Comparison of ENCODE assay signal across 22 cellular contexts in the genomic region with DNA sequence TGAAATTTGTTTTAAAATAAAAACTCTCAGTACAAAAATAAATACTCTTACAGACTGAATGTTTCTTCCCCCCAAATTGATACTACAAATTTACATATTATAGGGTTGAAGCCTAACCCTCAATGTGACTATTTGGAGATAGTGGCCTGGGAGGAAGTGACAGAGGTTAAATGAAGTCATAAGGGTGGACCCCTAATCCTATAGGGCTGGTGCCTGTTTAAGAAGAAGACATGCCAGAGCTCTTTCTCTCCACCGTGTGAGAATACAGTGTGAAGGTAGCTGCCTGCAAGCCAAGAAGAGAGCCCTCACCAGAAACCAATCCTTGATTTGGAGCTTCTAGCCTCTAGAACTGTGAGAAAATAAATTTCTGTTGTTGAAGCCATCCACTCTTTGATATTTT.
"Had no signal": no experiment of that assay in that cellular context is flagged by ENCODE, and none has a peak within 500 bp of the region (broad histone marks: within the 10 kb centered on the region; RNA-seq: fewer than 3 reads in every experiment).

No MANE protein-coding gene starts in this region.

- H3K27ac ChIP-seq: neutrophil, ovary, psoas muscle, right atrium auricular region, thyroid gland, upper lobe of right lung, VCaP had no signal

- H3K27me3 ChIP-seq: neutrophil, ovary, right atrium auricular region, thyroid gland, upper lobe of right lung had no signal

- DNase-seq: activated CD4-positive, alpha-beta T cell treated with anti-CD3 and anti-CD28 coated beads, Interleukin-2, amount 50 U/mL, for 1 hour; activated CD4-positive, CD25-positive, alpha-beta regulatory T cell treated with anti-CD3 and anti-CD28 coated beads, Interleukin-2, amount 50 U/mL, for 72 hours; activated CD8-positive, alpha-beta T cell treated with anti-CD3 and anti-CD28 coated beads, Interleukin-2, amount 10 ng/mL, durations not matched to agents 7 days and 5 days; activated gamma-delta T cell; activated naive CD4-positive, alpha-beta T cell treated with anti-CD3 and anti-CD28 coated beads, Interleukin-2, amount 50 U/mL, for 16 hours; activated naive CD8-positive, alpha-beta T cell treated with anti-CD3 and anti-CD28 coated beads, Interleukin-2, amount 50 U/mL, for 24 hours; cortex of kidney; foreskin melanocyte; left ventricle myocardium superior; mammary epithelial cell; ovary; psoas muscle; stimulated activated CD4-positive, alpha-beta T cell treated with anti-CD3 and anti-CD28 coated beads, Interleukin-12 subunit alpha, Interleukin-12 subunit beta, amount 100 ng/mL, for 4 hours; stimulated activated CD4-positive, alpha-beta T cell treated with anti-CD3 and anti-CD28 coated beads, Interleukin-4, amount 100 ng/mL, for 4 hours; substantia nigra; T-cell; thyroid gland; upper lobe of right lung had no signal

- H3K36me3 ChIP-seq: neutrophil, ovary, right atrium auricular region, thyroid gland, upper lobe of right lung had no signal

- H3K9me3 ChIP-seq: neutrophil, ovary, psoas muscle, right atrium auricular region, thyroid gland, upper lobe of right lung had no signal

- ATAC-seq: activated CD8-positive, alpha-beta T cell treated with anti-CD3 and anti-CD28 coated beads, Interleukin-2, amount 10 ng/mL, durations not matched to agents 7 days and 5 days; activated naive CD8-positive, alpha-beta T cell treated with anti-CD3 and anti-CD28 coated beads, Interleukin-2, amount 50 U/mL, for 24 hours; left ventricle myocardium superior; natural killer cell treated with Interleukin-12 subunit alpha and Interleukin-12 subunit beta and Interleukin-15 and Interleukin-18, amount 100 ng/mL, for 72 hours; psoas muscle; T-cell; upper lobe of right lung had no signal

- H3K4me3 ChIP-seq: ovary, psoas muscle, right atrium auricular region, thyroid gland, upper lobe of right lung had no signal

- H3K4me1 ChIP-seq: upper lobe of right lung had no signal
